8 cellular contexts compared by ENCODE assay signal in genomic region chr17:1628856-1629646, GRCh38. TPM values are rescaled to one million over a fixed set of nuclear protein-coding genes. Genes with fewer than 3 reads are reported as not detected.
DNase-seq lines count a peak whose midpoint lies in the region; ATAC-seq and TF ChIP-seq lines count a peak whose summit lies in the region.

No MANE protein-coding gene starts in this region.

- peak; percentile 55 for ATAC-seq in GM21528 (IDR thresholded peaks at IDR 0.05; ENCODE audit: low FRiP score, unreplicated experiment)

- peak overlapping the region; percentile 80 for H3K9ac ChIP-seq in mucosa of stomach (ENCODE audit: low read length)

- no peaks in the 10 kb centered on the region for H3K27me3 ChIP-seq in mucosa of stomach (ENCODE audit: control insufficient read depth, insufficient read depth, low read length)

- H3K4me1 ChIP-seq in mucosa of stomach (ENCODE audit: control insufficient read depth, insufficient read depth, low read length), result peaks cover 28% of the 10 kb centered on the region

- peak; percentile 96 for DNase-seq in DMS 273 (lab: John Stamatoyannopoulos, UW; ENCODE audit: unreplicated experiment)
- DNase-seq in Jurkat, Clone E6-1 (ENCODE audit: low read depth, low spot score), result peak; percentile 88
- DNase-seq in OCI-M2 (lab: John Stamatoyannopoulos, UW; ENCODE audit: unreplicated experiment), result peak; percentile 36
- DNase-seq in activated T-cell treated with anti-CD3 and anti-CD28 coated beads, Interleukin-2, amount 50 U/mL, for 24 hours, result peak; percentile 90
- DNase-seq in erythroblast (lab: John Stamatoyannopoulos, UW), result peak; percentile 96 to 98
- peak; percentile 67 to 78 for DNase-seq in stimulated activated CD8-positive, alpha-beta memory T cell treated with anti-CD3 and anti-CD28 coated beads, Interleukin-4, amount 100 ng/mL, for 4 hours (ENCODE audit: low read depth in 2 of 2, low spot score in 1 of 2)

- peaks cover 5% of the 10 kb centered on the region for H3K36me3 Mint-ChIP-seq in activated T-cell treated with anti-CD3 and anti-CD28 coated beads, Interleukin-2, amount 50 U/mL, for 24 hours (ENCODE audit: low read depth)

- H3K27me3 Mint-ChIP-seq in activated T-cell treated with anti-CD3 and anti-CD28 coated beads, Interleukin-2, amount 50 U/mL, for 24 hours, result peaks cover 21% of the 10 kb centered on the region

- peak overlapping the region; percentile 71 for H3K4me3 ChIP-seq in Jurkat, Clone E6-1 (ENCODE audit: low read length)
- H3K4me3 ChIP-seq in mucosa of stomach (ENCODE audit: low read length), result peak overlapping the region; percentile 67

- peak overlapping the region; percentile 91 for H3K27ac Mint-ChIP-seq in activated T-cell treated with anti-CD3 and anti-CD28 coated beads, Interleukin-2, amount 50 U/mL, for 24 hours

- H3K4me1 Mint-ChIP-seq in activated T-cell treated with anti-CD3 and anti-CD28 coated beads, Interleukin-2, amount 50 U/mL, for 24 hours (ENCODE audit: low read depth), result peaks cover 24% of the 10 kb centered on the region

- peak; percentile 65 for TF ChIP-seq POLR2A in erythroblast (IDR thresholded peaks at IDR 0.05; ENCODE audit: low read length)

- no peaks in the 10 kb centered on the region for H3K36me3 ChIP-seq in mucosa of stomach (ENCODE audit: control insufficient read depth, insufficient read depth, low read length)

- peak overlapping the region; percentile 87 for H3K4me3 Mint-ChIP-seq in activated T-cell treated with anti-CD3 and anti-CD28 coated beads, Interleukin-2, amount 50 U/mL, for 24 hours

- no peaks in the 10 kb centered on the region for H3K9me3 ChIP-seq in mucosa of stomach (ENCODE audit: control insufficient read depth, low read length)

- H3K9me3 Mint-ChIP-seq in activated T-cell treated with anti-CD3 and anti-CD28 coated beads, Interleukin-2, amount 50 U/mL, for 24 hours, result no peaks in the 10 kb centered on the region

RNA-seq across cellular contexts. Expression of gene SLC43A2, which starts 0.4 kb away (rescaled TPM):
- polyA plus RNA-seq in Jurkat, Clone E6-1 (2012; ENCODE audit: insufficient read depth, insufficient read length), result 5.2 TPM

RNA-seq across cellular contexts. Expression of gene SCARF1, which starts 16.5 kb away (rescaled TPM):
- polyA plus RNA-seq in Jurkat, Clone E6-1 (2012; ENCODE audit: insufficient read depth, insufficient read length), result not detected

RNA-seq across cellular contexts. Expression of gene RILP, which starts 20.6 kb away (rescaled TPM):
- 9.7 TPM for polyA plus RNA-seq in Jurkat, Clone E6-1 (2012; ENCODE audit: insufficient read depth, insufficient read length)

RNA-seq across cellular contexts. Expression of gene PRPF8, which starts 55.6 kb away (rescaled TPM):
- 317 TPM for polyA plus RNA-seq in Jurkat, Clone E6-1 (2012; ENCODE audit: insufficient read depth, insufficient read length)

Comparison
In these comparisons a context has a peak if more than half of its experiments do, and no peak if none do; other contexts are left out.
1. Peak in every context shown above with its lines: DNase-seq, ATAC-seq and H3K4me3 ChIP-seq.
2. DNase-seq: peak in every context shown above with its lines; median percentile 97 in erythroblast; 96 in DMS 273; 90 in activated T-cell treated with anti-CD3 and anti-CD28 coated beads, Interleukin-2, amount 50 U/mL, for 24 hours; 88 in Jurkat, Clone E6-1; 72 in stimulated activated CD8-positive, alpha-beta memory T cell treated with anti-CD3 and anti-CD28 coated beads, Interleukin-4, amount 100 ng/mL, for 4 hours; 36 in OCI-M2.